9 cellular contexts compared by ENCODE assay signal in the genomic region with DNA sequence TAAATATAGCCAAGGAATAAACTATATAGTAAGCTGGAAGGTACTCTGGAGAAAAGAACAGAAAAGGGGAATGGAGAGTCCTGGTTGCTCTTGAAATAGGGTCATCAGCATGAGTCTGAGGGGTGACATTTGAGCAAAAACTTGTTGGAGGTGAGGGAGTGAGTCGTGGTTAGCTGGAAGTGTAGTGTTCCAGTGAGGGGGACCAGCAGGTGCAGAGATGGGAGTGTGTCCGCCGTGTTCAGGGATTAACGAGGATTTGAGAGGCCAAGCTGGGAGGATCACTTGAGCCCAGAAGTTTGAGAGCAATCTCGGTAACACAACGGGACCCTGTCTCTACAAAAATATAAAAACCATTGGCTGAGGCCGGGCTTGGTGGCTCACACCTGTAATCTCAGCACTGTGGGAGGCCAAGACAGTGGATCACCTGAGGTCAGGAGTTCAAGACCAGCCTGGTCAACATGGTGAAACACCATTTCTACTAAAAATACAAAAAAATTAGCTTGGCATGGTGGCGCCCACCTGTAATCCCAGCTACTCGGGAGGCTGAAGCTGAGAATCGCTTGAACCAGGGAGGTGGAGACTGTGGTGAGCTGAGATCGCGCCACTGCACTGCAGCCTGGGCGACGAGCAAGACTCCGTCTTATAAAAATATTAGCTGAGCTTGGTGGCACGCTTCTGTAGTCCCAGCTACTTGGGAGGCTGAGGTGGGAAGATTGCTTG. TPM values are rescaled to one million over a fixed set of nuclear protein-coding genes. Genes with fewer than 3 reads are reported as not detected.
DNase-seq lines count a peak whose midpoint lies in the region; ATAC-seq and TF ChIP-seq lines count a peak whose summit lies in the region.
"Had no signal": no experiment of that assay in that cellular context is flagged by ENCODE, and none has a peak within 500 bp of the region (broad histone marks: within the 10 kb centered on the region; RNA-seq: fewer than 3 reads in every experiment).

No MANE protein-coding gene starts in this region.

- H3K36me3 ChIP-seq in brain microvascular endothelial cell (replicated peaks) (peaks cover 6% of the 10 kb centered on the region), mesodermal cell (ENCODE audit: control insufficient read depth, insufficient read depth, low read length) (peaks cover 41% of the 10 kb centered on the region), vagina (no peaks in the 10 kb centered on the region)

- 92 to 93% methylated on average over 16 of the region's 16 CpGs for WGBS in mesodermal cell (ENCODE audit: insufficient coverage in 2 of 2), 2 experiments

- H3K9me3 ChIP-seq in mesodermal cell (ENCODE audit: control insufficient read depth, low read length) (no peaks in the 10 kb centered on the region), vagina (no peaks in the 10 kb centered on the region)

- H3K27ac ChIP-seq in brain microvascular endothelial cell, result peak overlapping the region; percentile 96
- no peak overlapping the region for H3K27ac ChIP-seq in mesodermal cell (ENCODE audit: low read depth, low read length, severe bottlenecking)
- H3K27ac ChIP-seq in vagina, result peak overlapping the region; percentile 95

- no peak for TF ChIP-seq POLR2A in vagina (IDR thresholded peaks at IDR 0.05)

- in situ Hi-C loops in brain microvascular endothelial cell (cut with HindIII; ENCODE audit: low pct_ligation_motif_present, low sequenced_read_pairs), result no loop called here

- peaks cover 16% of the 10 kb centered on the region for H3K4me1 ChIP-seq in mesodermal cell (ENCODE audit: control insufficient read depth, insufficient read depth, low read length, poor library complexity, severe bottlenecking)
- H3K4me1 ChIP-seq in vagina, result peaks cover 51% of the 10 kb centered on the region

- H3K9me3 Mint-ChIP-seq in stimulated activated naive CD8-positive, alpha-beta T cell treated with anti-CD3 and anti-CD28 coated beads, Interleukin-15, Interleukin-2, amounts not matched to agents 100 ng/mL and 50 ng/mL, for 24 hours, result no peaks in the 10 kb centered on the region

- peak overlapping the region; percentile 100 for H3K4me3 Mint-ChIP-seq in stimulated activated naive CD8-positive, alpha-beta T cell treated with anti-CD3 and anti-CD28 coated beads, Interleukin-15, Interleukin-2, amounts not matched to agents 100 ng/mL and 50 ng/mL, for 24 hours

- H3K4me1 Mint-ChIP-seq in stimulated activated naive CD8-positive, alpha-beta T cell treated with anti-CD3 and anti-CD28 coated beads, Interleukin-15, Interleukin-2, amounts not matched to agents 100 ng/mL and 50 ng/mL, for 24 hours (ENCODE audit: low read depth), result peaks cover 56% of the 10 kb centered on the region

- peaks cover 45% of the 10 kb centered on the region for H3K36me3 Mint-ChIP-seq in stimulated activated naive CD8-positive, alpha-beta T cell treated with anti-CD3 and anti-CD28 coated beads, Interleukin-15, Interleukin-2, amounts not matched to agents 100 ng/mL and 50 ng/mL, for 24 hours (ENCODE audit: low read depth)

- H3K27me3 ChIP-seq in brain microvascular endothelial cell (replicated peaks) (no peaks in the 10 kb centered on the region), vagina (no peaks in the 10 kb centered on the region)

- no peak for DNase-seq in stimulated activated naive CD8-positive, alpha-beta T cell treated with anti-CD3 and anti-CD28 coated beads, Interleukin-15, Interleukin-2, amounts not matched to agents 100 U/mL and 50 U/mL, for 24 hours
- DNase-seq in brain microvascular endothelial cell, result no peak
- no peak for DNase-seq in vagina (ENCODE audit: extremely low spot score in 2 of 2)
- no peak for DNase-seq in SKM-1 (lab: John Stamatoyannopoulos, UW; ENCODE audit: unreplicated experiment)
- DNase-seq in 8988T, result no peak
- DNase-seq: NCI-H1436 had no signal

- no peak for ATAC-seq in stimulated activated naive CD8-positive, alpha-beta T cell treated with anti-CD3 and anti-CD28 coated beads, Interleukin-15, Interleukin-2, amounts not matched to agents 100 U/mL and 50 U/mL, for 24 hours
- no peak for ATAC-seq in GM18502 (IDR thresholded peaks at IDR 0.05; ENCODE audit: poor library complexity, unreplicated experiment)

- no peak for TF ChIP-seq CTCF in brain microvascular endothelial cell (IDR thresholded peaks at IDR 0.05; ENCODE audit: low read depth, low read length, missing control alignments)
- TF ChIP-seq CTCF in vagina (IDR thresholded peaks at IDR 0.05), result no peak

- H3K4me3 ChIP-seq in brain microvascular endothelial cell (ENCODE audit: low read depth, low read length) (peak overlapping the region; percentile 99), mesodermal cell (ENCODE audit: extremely low read depth, insufficient read depth, low read length, poor library complexity, severe bottlenecking) (peak overlapping the region; percentile 78), vagina (peak overlapping the region; percentile 64 to 97)

- intact Hi-C loops in vagina (cut with DNase I), result no loop called here

- H3K27ac Mint-ChIP-seq in stimulated activated naive CD8-positive, alpha-beta T cell treated with anti-CD3 and anti-CD28 coated beads, Interleukin-15, Interleukin-2, amounts not matched to agents 100 ng/mL and 50 ng/mL, for 24 hours, result peak overlapping the region; percentile 100

- H3K27me3 Mint-ChIP-seq in stimulated activated naive CD8-positive, alpha-beta T cell treated with anti-CD3 and anti-CD28 coated beads, Interleukin-15, Interleukin-2, amounts not matched to agents 100 ng/mL and 50 ng/mL, for 24 hours, result no peaks in the 10 kb centered on the region

RNA-seq across cellular contexts. Expression of a gene that starts 1.1 kb away (rescaled TPM):
- 105 TPM for polyA plus RNA-seq in mesodermal cell (2013, experiment 1 of 2)
- 91.6 TPM for polyA plus RNA-seq in mesodermal cell (2013, experiment 2 of 2)
- total RNA-seq in vagina, result 113 TPM

RNA-seq across cellular contexts. Expression of a gene that starts 10.8 kb away (rescaled TPM):
- polyA plus RNA-seq in mesodermal cell (2013, experiment 1 of 2), result 2,563 TPM
- polyA plus RNA-seq in mesodermal cell (2013, experiment 2 of 2), result 2,222 TPM
- 3,724 TPM for total RNA-seq in vagina

RNA-seq across cellular contexts. Expression of a gene that starts 34.1 kb away (rescaled TPM):
- 49.7 TPM for polyA plus RNA-seq in mesodermal cell (2013, experiment 1 of 2)
- polyA plus RNA-seq in mesodermal cell (2013, experiment 2 of 2), result 42.2 TPM
- total RNA-seq in vagina, result 18.9 TPM

RNA-seq across cellular contexts. Expression of a gene that starts 34.1 kb away (rescaled TPM):
- polyA plus RNA-seq in mesodermal cell (2013, experiment 1 of 2), result 72.9 TPM
- polyA plus RNA-seq in mesodermal cell (2013, experiment 2 of 2), result 65.8 TPM
- total RNA-seq in vagina, result 65.3 TPM

RNA-seq across cellular contexts. Expression of a gene that starts 39.9 kb away (rescaled TPM):
- 19.8 TPM for polyA plus RNA-seq in mesodermal cell (2013, experiment 1 of 2)
- polyA plus RNA-seq in mesodermal cell (2013, experiment 2 of 2), result 13.8 TPM
- total RNA-seq in vagina, result 631 TPM
